In genomic region chr1:25568834-25569598, GRCh38 we compare ENCODE assay signal across 8 cellular contexts. TPM values are rescaled to one million over a fixed set of nuclear protein-coding genes. Genes with fewer than 3 reads are reported as not detected.
A peak's percentile ranks its signal among the peaks of the same experiment; 100 is the strongest.
DNase-seq lines count a peak whose midpoint lies in the region; ATAC-seq, FAIRE-seq and TF ChIP-seq lines count a peak whose summit lies in the region.

No MANE protein-coding gene starts in this region.

- H3K4me2 ChIP-seq in astrocyte (ENCODE audit: low read length) = peak overlapping the region; percentile 75

- no peak overlapping the region for H3K4me3 ChIP-seq in astrocyte (ENCODE audit: insufficient read depth, low read depth, low read length)
- no peak overlapping the region for H3K4me3 ChIP-seq in mesodermal cell (ENCODE audit: extremely low read depth, insufficient read depth, low read length, poor library complexity, severe bottlenecking)

- peaks cover 13% of the 10 kb centered on the region for H3K27me3 Mint-ChIP-seq in astrocyte (ENCODE audit: low read depth, unreplicated experiment)

- peak overlapping the region; percentile 27 for H3K4me3 Mint-ChIP-seq in astrocyte (ENCODE audit: unreplicated experiment)

- no peak for FAIRE-seq in astrocyte (lab: Jason Lieb, UNC)

- peak overlapping the region; percentile 27 for H2AFZ ChIP-seq in astrocyte (ENCODE audit: low read depth, low read length)

- peak overlapping the region; percentile 92 for H3K27ac Mint-ChIP-seq in astrocyte (ENCODE audit: unreplicated experiment)

- H3K9me3 ChIP-seq in astrocyte (ENCODE audit: insufficient read depth, low read depth, low read length) (no peaks in the 10 kb centered on the region), mesodermal cell (ENCODE audit: control insufficient read depth, low read length) (no peaks in the 10 kb centered on the region)

- H3K4me1 Mint-ChIP-seq in astrocyte (ENCODE audit: low read depth, unreplicated experiment) = peaks cover 43% of the 10 kb centered on the region

- no peaks in the 10 kb centered on the region for H3K27me3 ChIP-seq in astrocyte (ENCODE audit: insufficient read depth, low read length)

- peak overlapping the region; percentile 79 for H3K9ac ChIP-seq in astrocyte (ENCODE audit: low read length)

- no peaks in the 10 kb centered on the region for H3K36me3 Mint-ChIP-seq in astrocyte (ENCODE audit: low read depth, unreplicated experiment)

- no peaks in the 10 kb centered on the region for H4K20me1 ChIP-seq in astrocyte (ENCODE audit: insufficient read depth, low read length)

- H3K27ac ChIP-seq in astrocyte (ENCODE audit: low read depth, low read length) = peak overlapping the region; percentile 90
- H3K27ac ChIP-seq in mesodermal cell (ENCODE audit: low read depth, low read length, severe bottlenecking) = peak overlapping the region; percentile 69

- DNase-seq in 8988T (peak; percentile 79), HPDE6-E6E7 (ENCODE audit: extremely low spot score) (peak; percentile 93), astrocyte (ENCODE audit: low read depth) (peak; percentile 86), CD1c-positive myeloid dendritic cell (ENCODE audit: extremely low spot score) (no peak), NCI-H2081 (lab: John Stamatoyannopoulos, UW) (no peak)

- H3K4me1 ChIP-seq in astrocyte (ENCODE audit: insufficient read depth, low read length) (peaks cover 58% of the 10 kb centered on the region), mesodermal cell (ENCODE audit: control insufficient read depth, insufficient read depth, low read length, poor library complexity, severe bottlenecking) (peaks cover 51% of the 10 kb centered on the region)

- 74 to 82% methylated on average over 17 to 19 of the region's 21 CpGs for WGBS in mesodermal cell (ENCODE audit: insufficient coverage in 2 of 2), 2 experiments

- no peaks in the 10 kb centered on the region for H3K79me2 ChIP-seq in astrocyte (ENCODE audit: insufficient read depth, low read length)

- no peak for TF ChIP-seq CTCF in astrocyte (IDR thresholded peaks at IDR 0.05; ENCODE audit: insufficient read depth, low read depth, low read length)

- H3K9me3 Mint-ChIP-seq in astrocyte (ENCODE audit: unreplicated experiment) = no peaks in the 10 kb centered on the region

- H3K36me3 ChIP-seq in astrocyte (ENCODE audit: insufficient read depth, low read length) (no peaks in the 10 kb centered on the region), mesodermal cell (ENCODE audit: control insufficient read depth, insufficient read depth, low read length) (peaks cover 5% of the 10 kb centered on the region)

- no peak for ATAC-seq in GM18907 (IDR thresholded peaks at IDR 0.05; ENCODE audit: unreplicated experiment)
- no peak for ATAC-seq in GM21360 (IDR thresholded peaks at IDR 0.05; ENCODE audit: unreplicated experiment)

RNA-seq across cellular contexts. Expression of gene LDLRAP1, which starts 25.6 kb away (rescaled TPM):
- 7.9 and 8.0 TPM in 2 replicates for total RNA-seq in astrocyte
- polyA plus RNA-seq in mesodermal cell (2013, experiment 1 of 2) = 6.3 TPM
- 5.4 TPM for polyA plus RNA-seq in mesodermal cell (2013, experiment 2 of 2)

RNA-seq across cellular contexts. Expression of gene MAN1C1, which starts 47.6 kb away (rescaled TPM):
- total RNA-seq in astrocyte = 0.86 and 1.6 TPM in 2 replicates
- polyA plus RNA-seq in mesodermal cell (2013, experiment 1 of 2) = 3.7 TPM
- polyA plus RNA-seq in mesodermal cell (2013, experiment 2 of 2) = 4.7 TPM

Comparison
In these comparisons a context has a peak if more than half of its experiments do, and no peak if none do; other contexts are left out.
1. DNase-seq: peak in 8988T (single experiment), HPDE6-E6E7 (single experiment) and astrocyte (single experiment); none in CD1c-positive myeloid dendritic cell (single experiment) and NCI-H2081 (0 of 2).